12 cellular contexts compared by ENCODE assay signal in genomic region chr3:53844262-53845102, GRCh38. TPM values are rescaled to one million over a fixed set of nuclear protein-coding genes. Genes with fewer than 3 reads are reported as not detected.
DNase-seq lines count a peak whose midpoint lies in the region; ATAC-seq and TF ChIP-seq lines count a peak whose summit lies in the region.
"Had no signal": no experiment of that assay in that cellular context is flagged by ENCODE, and none has a peak within 500 bp of the region (broad histone marks: within the 10 kb centered on the region; RNA-seq: fewer than 3 reads in every experiment).

No MANE protein-coding gene starts in this region.

- H3K27ac ChIP-seq in PC-3 (ENCODE audit: low read length): no peak overlapping the region
- H3K27ac ChIP-seq in layer of hippocampus (ENCODE audit: low read depth, low read length): peak overlapping the region; percentile 96
- peak overlapping the region; percentile 77 to 83 for H3K27ac ChIP-seq in testis

- H3K79me2 ChIP-seq in PC-3 (ENCODE audit: low read length): no peaks in the 10 kb centered on the region

- BruUV-seq in PC-3 (replicated peaks; lab: Mats Ljungman, UMichigan): TSS peak; percentile 38

- CTCF ChIA-PET in PC-3 (lab: Charles Lee): no interaction called here
- CTCF ChIA-PET in activated CD8-positive, alpha-beta T cell treated with anti-CD3 and anti-CD28 coated beads, Interleukin-2, amount 10 ng/mL, durations not matched to agents 7 days and 5 days (lab: Charles Lee): no interaction called here

- no peak for DNase-seq in activated T-cell treated with anti-CD3 and anti-CD28 coated beads, Interleukin-2, amount 50 U/mL, for 4 hours
- no peak for DNase-seq in activated T-cell treated with anti-CD3 and anti-CD28 coated beads, Interleukin-2, amount 50 U/mL, for 48 hours
- DNase-seq in PC-3: no peak
- DNase-seq in testis: no peak
- no peak for DNase-seq in EL
- no peak for DNase-seq in NCI-H1417 (lab: John Stamatoyannopoulos, UW)
- DNase-seq in activated CD8-positive, alpha-beta T cell treated with anti-CD3 and anti-CD28 coated beads, Interleukin-2, amount 10 ng/mL, durations not matched to agents 7 days and 5 days: no peak
- DNase-seq: activated gamma-delta T cell treated with Interleukin-2 at 50 U/mL for 16 hours, NCI-H1436, T-helper 1 cell had no signal

- no peaks in the 10 kb centered on the region for H3K36me3 ChIP-seq in PC-3 (ENCODE audit: low read depth, low read length)
- no peaks in the 10 kb centered on the region for H3K36me3 ChIP-seq in testis (ENCODE audit: low read depth, missing control alignments)

- no peaks in the 10 kb centered on the region for H3K9me3 Mint-ChIP-seq in activated T-cell treated with anti-CD3 and anti-CD28 coated beads, Interleukin-2, amount 50 U/mL, for 4 hours
- H3K9me3 Mint-ChIP-seq in activated CD8-positive, alpha-beta T cell treated with anti-CD3 and anti-CD28 coated beads, Interleukin-2, amount 10 ng/mL, durations not matched to agents 7 days and 5 days (ENCODE audit: insufficient read depth): no peaks in the 10 kb centered on the region

- no peaks in the 10 kb centered on the region for H3K9me2 ChIP-seq in PC-3 (replicated peaks; ENCODE audit: low read length)

- H3K36me3 Mint-ChIP-seq in activated T-cell treated with anti-CD3 and anti-CD28 coated beads, Interleukin-2, amount 50 U/mL, for 4 hours (ENCODE audit: insufficient read depth): no peaks in the 10 kb centered on the region
- H3K36me3 Mint-ChIP-seq in activated CD8-positive, alpha-beta T cell treated with anti-CD3 and anti-CD28 coated beads, Interleukin-2, amount 10 ng/mL, durations not matched to agents 7 days and 5 days (ENCODE audit: low read depth): no peaks in the 10 kb centered on the region

- H3K4me3 Mint-ChIP-seq in activated T-cell treated with anti-CD3 and anti-CD28 coated beads, Interleukin-2, amount 50 U/mL, for 4 hours: peak overlapping the region; percentile 43
- H3K4me3 Mint-ChIP-seq in activated CD8-positive, alpha-beta T cell treated with anti-CD3 and anti-CD28 coated beads, Interleukin-2, amount 10 ng/mL, durations not matched to agents 7 days and 5 days: no peak overlapping the region

- POLR2A ChIA-PET in PC-3 (lab: Charles Lee; ENCODE audit: unreplicated experiment): interaction anchor here (0.6 kb wide), 1 partner anchor 9 kb away, joined by 3 read pairs; no protein-coding TSS in a partner anchor
- POLR2A ChIA-PET in activated CD8-positive, alpha-beta T cell treated with anti-CD3 and anti-CD28 coated beads, Interleukin-2, amount 10 ng/mL, durations not matched to agents 7 days and 5 days (lab: Charles Lee): no interaction called here

- H3K9me3 ChIP-seq in PC-3 (ENCODE audit: low read length) (no peaks in the 10 kb centered on the region), testis (no peaks in the 10 kb centered on the region)

- H3F3A ChIP-seq in PC-3 (ENCODE audit: low read length, unreplicated experiment): no peaks in the 10 kb centered on the region

- no peak overlapping the region for H2AFZ ChIP-seq in PC-3 (ENCODE audit: low read length)

- TF ChIP-seq CTCF in PC-3 (conservative IDR thresholded peaks at IDR 0.05; ENCODE audit: low read depth, low read length) (no peak), testis (IDR thresholded peaks at IDR 0.05) (no peak)

- peaks cover 12% of the 10 kb centered on the region; the same call in 1 of the 2 replicates for H3K4me1 ChIP-seq in PC-3 (ENCODE audit: insufficient read depth, low read length)
- peaks cover 17% of the 10 kb centered on the region for H3K4me1 ChIP-seq in testis

- H3K9ac ChIP-seq in PC-3 (ENCODE audit: low read length): no peak overlapping the region

- H3K27me3 Mint-ChIP-seq in activated T-cell treated with anti-CD3 and anti-CD28 coated beads, Interleukin-2, amount 50 U/mL, for 4 hours (ENCODE audit: low read depth): peaks cover 47% of the 10 kb centered on the region
- peaks cover 45% of the 10 kb centered on the region for H3K27me3 Mint-ChIP-seq in activated CD8-positive, alpha-beta T cell treated with anti-CD3 and anti-CD28 coated beads, Interleukin-2, amount 10 ng/mL, durations not matched to agents 7 days and 5 days (ENCODE audit: low read depth)

- intact Hi-C loops in PC-3 (cut with micrococcal nuclease): no loop called here
- intact Hi-C loops in testis (cut with DNase I; ENCODE audit: low total_unique reads): no loop called here

- no peak overlapping the region for H3K27ac Mint-ChIP-seq in activated CD8-positive, alpha-beta T cell treated with anti-CD3 and anti-CD28 coated beads, Interleukin-2, amount 10 ng/mL, durations not matched to agents 7 days and 5 days

- peak overlapping the region; percentile 78; the same call in 1 of the 2 replicates for H3K4me2 ChIP-seq in PC-3 (ENCODE audit: low read length)

- H4K20me1 ChIP-seq in PC-3 (ENCODE audit: low read length): no peaks in the 10 kb centered on the region

- TF ChIP-seq POLR2A in testis (IDR thresholded peaks at IDR 0.05): no peak

- H3K27me3 ChIP-seq in PC-3 (ENCODE audit: low read length): peaks cover 19% of the 10 kb centered on the region
- H3K27me3 ChIP-seq in layer of hippocampus (ENCODE audit: control insufficient read depth, insufficient read depth, low read length): no peaks in the 10 kb centered on the region
- no peaks in the 10 kb centered on the region for H3K27me3 ChIP-seq in testis

- H3K4me3 ChIP-seq in PC-3 (ENCODE audit: low read length) (peak overlapping the region; percentile 68; the same call in 1 of the 2 replicates), testis (no peak overlapping the region)

- peaks cover 9% of the 10 kb centered on the region for H3K4me1 Mint-ChIP-seq in activated T-cell treated with anti-CD3 and anti-CD28 coated beads, Interleukin-2, amount 50 U/mL, for 4 hours (ENCODE audit: low read depth)
- peaks cover 2% of the 10 kb centered on the region for H3K4me1 Mint-ChIP-seq in activated CD8-positive, alpha-beta T cell treated with anti-CD3 and anti-CD28 coated beads, Interleukin-2, amount 10 ng/mL, durations not matched to agents 7 days and 5 days (ENCODE audit: low read depth)

- 65% methylated on average over 9 of the region's 9 CpGs for WGBS in testis, 2 donors

- ATAC-seq in activated T-cell treated with anti-CD3 and anti-CD28 coated beads, Interleukin-2, amount 50 U/mL, for 4 hours: no peak
- no peak for ATAC-seq in PC-3
- ATAC-seq in activated CD8-positive, alpha-beta T cell treated with anti-CD3 and anti-CD28 coated beads, Interleukin-2, amount 10 ng/mL, durations not matched to agents 7 days and 5 days: no peak

RNA-seq across cellular contexts. Expression of gene CHDH, which starts 1.7 kb away (rescaled TPM):
- under 1 TPM; 0.38 to 0.69 (median 0.46) TPM for total RNA-seq in activated T-cell treated with anti-CD3 and anti-CD28 coated beads, Interleukin-2, amount 50 U/mL, for 4 hours
- total RNA-seq in PC-3 (2014; rRNA removed) (3.2 and 5.1 TPM in 2 replicates), testis (10 to 100 TPM; 28.1 to 41.4 TPM)
- 13.5 TPM for polyA plus RNA-seq in testis (ENCODE audit: insufficient read depth, low read depth, low replicate concordance)
- under 1 TPM; 0.05 to 0.21 TPM for total RNA-seq in activated CD8-positive, alpha-beta T cell treated with anti-CD3 and anti-CD28 coated beads, Interleukin-2, amount 10 ng/mL, durations not matched to agents 7 days and 5 days

RNA-seq across cellular contexts. Expression of gene IL17RB, which starts 1.9 kb away (rescaled TPM):
- 1 to 10 TPM in 1 of 3 donors, under 1 TPM in 2; 0.53 to 1.3 (median 0.73) TPM for total RNA-seq in activated T-cell treated with anti-CD3 and anti-CD28 coated beads, Interleukin-2, amount 50 U/mL, for 4 hours
- 2.3 TPM in 2 replicates for total RNA-seq in PC-3 (2014; rRNA removed)
- total RNA-seq in testis: 10 to 100 TPM in 1 of 2 donors, 1 to 10 TPM in 1; 9.5 to 17.5 TPM
- 5.8 TPM for polyA plus RNA-seq in testis (ENCODE audit: insufficient read depth, low read depth, low replicate concordance)
- under 1 TPM; 0.31 to 0.32 TPM for total RNA-seq in activated CD8-positive, alpha-beta T cell treated with anti-CD3 and anti-CD28 coated beads, Interleukin-2, amount 10 ng/mL, durations not matched to agents 7 days and 5 days
- total RNA-seq: myocyte had no signal

RNA-seq across cellular contexts. Expression of gene ACTR8, which starts 37.5 kb away (rescaled TPM):
- 10 to 100 TPM; 28.1 to 36.3 (median 36.2) TPM for total RNA-seq in activated T-cell treated with anti-CD3 and anti-CD28 coated beads, Interleukin-2, amount 50 U/mL, for 4 hours
- total RNA-seq in PC-3 (2014; rRNA removed): 22.3 and 47.5 TPM in 2 replicates
- 10 to 100 TPM; 47.0 to 56.4 TPM for total RNA-seq in testis
- polyA plus RNA-seq in testis (ENCODE audit: insufficient read depth, low read depth, low replicate concordance): 60.1 TPM
- total RNA-seq in activated CD8-positive, alpha-beta T cell treated with anti-CD3 and anti-CD28 coated beads, Interleukin-2, amount 10 ng/mL, durations not matched to agents 7 days and 5 days: 10 to 100 TPM; 29.2 to 37.1 TPM

RNA-seq across cellular contexts. Expression of gene SELENOK, which starts 47.2 kb away (rescaled TPM):
- total RNA-seq in activated T-cell treated with anti-CD3 and anti-CD28 coated beads, Interleukin-2, amount 50 U/mL, for 4 hours: 10 to 100 TPM; 65.0 to 81.9 (median 68.6) TPM
- total RNA-seq in PC-3 (2014; rRNA removed): 55.3 and 72.9 TPM in 2 replicates
- 10 to 100 TPM; 49.9 to 61.2 TPM for total RNA-seq in testis
- 95.9 TPM for polyA plus RNA-seq in testis (ENCODE audit: insufficient read depth, low read depth, low replicate concordance)
- total RNA-seq in activated CD8-positive, alpha-beta T cell treated with anti-CD3 and anti-CD28 coated beads, Interleukin-2, amount 10 ng/mL, durations not matched to agents 7 days and 5 days: 10 to 100 TPM; 46.3 to 48.5 TPM
